8 cellular contexts compared by ENCODE assay signal in the genomic region with DNA sequence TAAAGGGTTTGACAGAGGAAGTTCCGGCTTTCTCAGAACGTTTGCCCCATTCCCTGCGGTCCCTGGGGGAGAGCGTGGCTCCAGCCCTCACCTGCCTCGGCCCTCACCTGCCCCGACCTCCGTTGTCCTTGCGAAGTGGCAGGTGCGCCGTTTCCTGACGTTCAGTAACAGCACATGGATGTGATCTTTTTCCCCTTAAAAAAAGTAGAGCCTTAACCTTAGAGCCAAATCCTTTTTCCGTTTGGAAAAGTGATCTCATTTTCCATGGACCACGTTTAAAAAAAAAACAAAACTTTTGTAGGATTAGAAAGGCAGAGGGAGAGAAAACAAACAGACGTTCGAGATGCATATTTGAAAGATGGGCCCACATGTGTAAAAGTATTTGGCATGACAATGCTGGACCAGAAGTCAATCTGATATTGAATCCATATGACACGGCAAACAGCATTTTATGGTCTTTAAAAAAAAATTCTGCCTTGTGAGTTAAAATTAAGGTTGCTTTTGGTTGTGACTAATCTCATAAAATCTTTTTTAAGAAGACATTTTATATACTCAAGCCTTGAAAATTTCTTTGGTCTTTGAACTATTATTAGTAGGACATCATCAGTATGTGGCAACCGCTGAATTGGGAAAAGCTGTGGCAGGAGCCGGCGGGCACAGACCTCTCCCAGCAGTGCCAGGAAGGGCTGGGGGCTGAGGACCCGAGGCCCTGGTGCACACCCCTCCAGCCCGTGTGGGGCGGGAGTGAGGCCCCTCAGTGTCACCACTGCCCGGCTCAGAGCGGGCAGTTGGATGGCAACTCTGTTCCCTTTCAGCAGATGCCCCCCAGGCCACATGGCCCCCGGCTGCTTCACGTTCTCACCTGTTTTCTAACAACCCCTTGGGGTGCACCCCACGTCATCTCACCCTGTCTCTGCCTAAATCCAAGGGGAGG. TPM values are rescaled to one million over a fixed set of nuclear protein-coding genes. Genes with fewer than 3 reads are reported as not detected.
DNase-seq lines count a peak whose midpoint lies in the region; ATAC-seq and TF ChIP-seq lines count a peak whose summit lies in the region.

No MANE protein-coding gene starts in this region.

- H3K9me3 Mint-ChIP-seq in mesothelial cell of epicardium: peaks cover 5% of the 10 kb centered on the region

- H3K36me3 ChIP-seq in adipocyte (ENCODE audit: control insufficient read depth, insufficient read depth, low read length, severe bottlenecking): no peaks in the 10 kb centered on the region

- peak overlapping the region; percentile 79 for H3K4me3 ChIP-seq in adipocyte (ENCODE audit: low read length)

- H3K4me1 Mint-ChIP-seq in mesothelial cell of epicardium: peaks cover 30% of the 10 kb centered on the region

- H3K4me1 ChIP-seq in adipocyte (ENCODE audit: control insufficient read depth, insufficient read depth, low read length): peaks cover 31% of the 10 kb centered on the region

- H3K4me3 Mint-ChIP-seq in mesothelial cell of epicardium: peak overlapping the region; percentile 41

- H3K27me3 Mint-ChIP-seq in mesothelial cell of epicardium (ENCODE audit: low read depth): peaks cover 6% of the 10 kb centered on the region

- ATAC-seq in GM19023 (IDR thresholded peaks at IDR 0.05; ENCODE audit: unreplicated experiment): peak; percentile 30
- peak; percentile 9 for ATAC-seq in HG03460 (IDR thresholded peaks at IDR 0.05; ENCODE audit: unreplicated experiment)

- peak overlapping the region; percentile 70 for H3K9ac ChIP-seq in adipocyte (ENCODE audit: low read length)

- H3K9me3 ChIP-seq in adipocyte (ENCODE audit: control insufficient read depth, low read length): no peaks in the 10 kb centered on the region

- peaks cover 6% of the 10 kb centered on the region for H3K36me3 Mint-ChIP-seq in mesothelial cell of epicardium

- H3K27me3 ChIP-seq in adipocyte (replicated peaks; ENCODE audit: control insufficient read depth, insufficient read depth, low read length): no peaks in the 10 kb centered on the region

- DNase-seq in AG08395 (ENCODE audit: low spot score) (peak; percentile 67), adipocyte (ENCODE audit: low read depth) (peak; percentile 89), mesothelial cell of epicardium (ENCODE audit: low spot score in 2 of 2, unreplicated experiment in 2 of 2) (peak in 1 of 2 experiments; percentile 37), DMS114 treated with DMSO at 0.1 percent for 48 hours (lab: John Stamatoyannopoulos, UW; ENCODE audit: unreplicated experiment) (no peak), hypothalamus (lab: John Stamatoyannopoulos, UW) (no peak)
- no peak for DNase-seq in stimulated activated naive CD4-positive, alpha-beta T cell treated with Interleukin-2 at 50 U/mL for 16 hours (lab: John Stamatoyannopoulos, UW)

- no peak for TF ChIP-seq CTCF in mesothelial cell of epicardium (IDR thresholded peaks at IDR 0.05; ENCODE audit: unreplicated experiment)

- peak overlapping the region; percentile 98 for H3K27ac Mint-ChIP-seq in mesothelial cell of epicardium

RNA-seq across cellular contexts. Expression of a gene that starts 42.4 kb away (rescaled TPM):
- total RNA-seq in mesothelial cell of epicardium: 70.4 to 73.5 TPM (median 71.2 TPM) in 3 replicates

Comparison
In these comparisons a context has a peak if more than half of its experiments do, and no peak if none do; other contexts are left out.
1. DNase-seq: peak in AG08395 (single experiment) and adipocyte (single experiment); none in DMS114 treated with DMSO at 0.1 percent for 48 hours (single experiment), hypothalamus (0 of 51) and stimulated activated naive CD4-positive, alpha-beta T cell treated with Interleukin-2 at 50 U/mL for 16 hours (single experiment).